8 cellular contexts compared by ENCODE assay signal in the genomic region with DNA sequence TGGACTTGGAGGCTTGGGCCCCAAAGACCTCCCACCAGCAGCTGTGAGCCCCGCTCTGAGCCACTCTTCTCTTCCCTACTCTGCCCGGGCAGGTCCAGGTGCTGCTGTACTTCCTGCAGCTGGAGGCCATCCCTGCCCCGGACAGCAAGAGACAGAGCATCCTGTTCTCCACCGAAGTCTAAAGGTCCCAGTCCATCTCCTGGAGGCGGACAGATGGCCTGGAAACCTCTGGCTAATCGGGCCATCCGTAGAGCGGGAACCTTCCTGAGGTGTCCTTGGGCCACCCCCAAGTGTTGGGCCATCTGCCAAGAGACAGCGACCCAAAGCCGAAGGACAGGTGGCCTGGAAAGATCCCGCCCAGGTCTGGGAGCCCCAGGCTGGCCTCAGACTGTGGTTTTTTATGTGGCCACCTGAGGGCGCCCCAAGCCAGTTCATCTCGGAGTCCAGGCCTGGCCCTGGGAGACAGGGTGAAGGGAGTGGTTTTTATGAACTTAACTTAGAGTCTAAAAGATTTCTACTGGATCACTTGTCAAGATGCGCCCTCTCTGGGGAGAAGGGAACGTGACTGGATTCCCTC.
A peak's percentile ranks its signal among the peaks of the same experiment; 100 is the strongest.
DNase-seq lines count a peak whose midpoint lies in the region; ATAC-seq, FAIRE-seq and TF ChIP-seq lines count a peak whose summit lies in the region.

No MANE protein-coding gene starts in this region.

- peak overlapping the region; percentile 25 for H3K27ac ChIP-seq in KOPT-K1 (ENCODE audit: low read depth, low read length, poor library complexity, severe bottlenecking)

- no peaks in the 10 kb centered on the region for H3K9me3 ChIP-seq in KOPT-K1 (ENCODE audit: insufficient read depth, low read length, poor library complexity, severe bottlenecking)

- H3K36me3 ChIP-seq in KOPT-K1 (ENCODE audit: insufficient read depth, low read length), result peaks cover 21% of the 10 kb centered on the region

- TF ChIP-seq CTCF in D721Med (IDR thresholded peaks at IDR 0.05; ENCODE audit: insufficient read depth, missing control alignments), result peak; percentile 36

- FAIRE-seq in D721Med (lab: Jason Lieb, UNC), result no peak

- DNase-seq in D721Med (ENCODE audit: insufficient read length, low spot score), result peak; percentile 34
- peak; percentile 27 for DNase-seq in SKM-1 (lab: John Stamatoyannopoulos, UW; ENCODE audit: unreplicated experiment)
- DNase-seq in amygdala (lab: John Stamatoyannopoulos, UW), result peak in 34 of 56 donors; percentile 6 to 75 (median 27)
- peak; percentile 64 for DNase-seq in hepatic stellate cell (ENCODE audit: low spot score)
- DNase-seq in stimulated activated CD4-positive, alpha-beta T cell treated with anti-CD3 and anti-CD28 coated beads, Interleukin-12 subunit alpha, Interleukin-12 subunit beta, amount 100 ng/mL, for 48 hours (ENCODE audit: low read depth in 2 of 3, low spot score in 1 of 3), result peak; percentile 40 to 66 (median 44)
- DNase-seq in NCI-H2107 treated with DMSO at 0.1 percent for 48 hours (lab: John Stamatoyannopoulos, UW; ENCODE audit: unreplicated experiment), result no peak

- no peak for ATAC-seq in HG03280 (IDR thresholded peaks at IDR 0.05; ENCODE audit: unreplicated experiment)
